ENCODE assay signal across 8 cellular contexts in genomic region chr17:8954339-8954738, GRCh38. TPM values are rescaled to one million over a fixed set of nuclear protein-coding genes. Genes with fewer than 3 reads are reported as not detected.
A peak's percentile ranks its signal among the peaks of the same experiment; 100 is the strongest.
DNase-seq lines count a peak whose midpoint lies in the region; ATAC-seq and TF ChIP-seq lines count a peak whose summit lies in the region.

No MANE protein-coding gene starts in this region.

- H3K36me3 ChIP-seq in right lobe of liver (no peaks in the 10 kb centered on the region), thymus (ENCODE audit: control insufficient read depth, insufficient read depth) (no peaks in the 10 kb centered on the region)

- H3K4me1 ChIP-seq in right lobe of liver (no peaks in the 10 kb centered on the region), thymus (ENCODE audit: control insufficient read depth, insufficient read depth, low read length) (peaks cover 25% of the 10 kb centered on the region)

- H3K9me3 ChIP-seq in right lobe of liver (no peaks in the 10 kb centered on the region), thymus (ENCODE audit: control insufficient read depth) (no peaks in the 10 kb centered on the region)

- H3K27me3 ChIP-seq in right lobe of liver (no peaks in the 10 kb centered on the region), thymus (ENCODE audit: control insufficient read depth, insufficient read depth) (no peaks in the 10 kb centered on the region)

- TF ChIP-seq CTCF in right lobe of liver (IDR thresholded peaks at IDR 0.05) = no peak

- H3K4me3 ChIP-seq in right lobe of liver (no peak overlapping the region), thymus (ENCODE audit: low read length) (no peak overlapping the region)

- ATAC-seq in GM18517 (IDR thresholded peaks at IDR 0.05; ENCODE audit: unreplicated experiment) (peak; percentile 67), right lobe of liver (peak; percentile 73 to 84 (median 78)), GM21515 (IDR thresholded peaks at IDR 0.05; ENCODE audit: unreplicated experiment) (no peak)

- DNase-seq in NOMO-1 treated with DMSO at 0.1 percent for 48 hours (lab: John Stamatoyannopoulos, UW; ENCODE audit: unreplicated experiment) (peak; percentile 96), activated T-helper 1 cell treated with Interleukin-2 at 50 U/mL for 16 hours (ENCODE audit: low read depth) (peak; percentile 63), right lobe of liver (peak; percentile 71 to 78 (median 71)), retina (no peak), NCI-H187 treated with DMSO at 0.1 percent for 48 hours (lab: John Stamatoyannopoulos, UW) (no peak)

- TF ChIP-seq POLR2A in right lobe of liver (IDR thresholded peaks at IDR 0.05) = peak; percentile 23

- peak overlapping the region in 2 of 3 donors; percentile 5 to 40 for H3K27ac ChIP-seq in right lobe of liver
- H3K27ac ChIP-seq in thymus (ENCODE audit: low read depth) = peak overlapping the region; percentile 55

- intact Hi-C loops in right lobe of liver (cut with DNase I) = no loop called here

- WGBS in right lobe of liver (ENCODE audit: insufficient coverage, low coverage, low lambda C conversion rate, missing lambda C conversion rate) = 10% methylated on average over 10 of the region's 10 CpGs
- WGBS in thymus = 11% methylated on average over 10 of the region's 10 CpGs

RNA-seq across cellular contexts. Expression of gene PIK3R5, which starts 11.2 kb away (rescaled TPM):
- total RNA-seq in right lobe of liver = 1 to 10 TPM; 3.7 to 6.5 (median 5.0) TPM
- polyA plus RNA-seq in thymus = 20.4 TPM

Comparison
In these comparisons a context has a peak if more than half of its experiments do, and no peak if none do; other contexts are left out.
1. DNase-seq: peak in NOMO-1 treated with DMSO at 0.1 percent for 48 hours (single experiment), activated T-helper 1 cell treated with Interleukin-2 at 50 U/mL for 16 hours (single experiment) and right lobe of liver (3 of 3); none in retina (single experiment) and NCI-H187 treated with DMSO at 0.1 percent for 48 hours (single experiment).